ENCODE assay signal across 8 cellular contexts in the genomic region with DNA sequence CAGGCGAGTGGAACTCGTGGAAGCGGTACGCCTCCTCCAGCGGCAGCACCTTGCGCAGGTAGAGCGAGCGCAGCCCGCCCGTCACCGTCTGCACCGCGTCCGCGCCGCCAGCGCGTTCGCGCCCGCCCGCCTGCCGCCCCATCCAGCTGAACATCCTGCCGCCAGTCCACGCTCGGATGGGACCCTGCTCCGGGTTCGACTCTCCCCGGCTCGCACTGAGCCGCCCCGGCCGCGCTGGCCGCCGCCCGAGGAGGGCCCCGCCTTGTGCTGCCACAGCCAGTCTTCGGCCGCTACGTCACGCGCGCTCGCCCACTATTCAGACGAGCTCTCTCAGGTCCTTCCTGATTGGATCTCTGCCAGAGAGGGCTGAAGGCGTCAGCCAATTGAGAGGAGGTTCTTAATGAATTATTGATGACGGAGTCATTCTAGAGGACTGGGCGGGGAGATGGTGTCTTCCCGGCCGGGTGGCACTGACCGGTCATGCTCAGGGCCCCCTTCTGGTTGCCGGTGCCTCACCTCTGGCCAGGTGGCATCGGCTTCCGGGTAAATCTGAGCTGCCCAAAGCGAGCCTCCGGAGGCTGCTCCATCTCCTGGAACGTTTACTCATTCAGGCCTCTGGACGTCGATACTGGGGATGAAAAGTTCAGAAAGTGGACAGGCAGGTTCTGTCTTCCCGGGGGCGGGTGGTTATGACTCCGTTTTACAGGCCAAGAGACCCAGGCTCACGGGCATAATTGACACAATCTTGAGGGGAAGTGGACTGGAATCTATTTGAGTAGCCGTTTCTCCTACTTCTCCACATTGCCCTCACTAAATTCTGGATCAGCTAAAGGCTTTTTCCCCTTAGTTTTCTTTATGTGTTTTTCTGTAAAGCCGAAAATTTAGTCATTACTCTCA. TPM values are rescaled to one million over a fixed set of nuclear protein-coding genes. Genes with fewer than 3 reads are reported as not detected.
DNase-seq lines count a peak whose midpoint lies in the region; ATAC-seq and TF ChIP-seq lines count a peak whose summit lies in the region.

EHD4 (minus strand) TSS at position 217 of the 897 bp plus-strand sequence; CDS start at position 154, 63 bp downstream.

- CTCF ChIA-PET in AG04449 (lab: Yijun Ruan, JAX), result interaction anchor here (1.0 to 5.3 kb wide), 8 partner anchors 9 to 85 kb away, joined by 3 to 30 read pairs (median 4); no protein-coding TSS in a partner anchor
- CTCF ChIA-PET in mammary epithelial cell (lab: Charles Lee; ENCODE audit: low non-redundant PET), result interaction anchor here (0.6 to 0.8 kb wide), 3 partner anchors 32 to 198 kb away, joined by 3 to 9 read pairs (median 3); partner anchors contain the start of gene MAPKBP1

- TF ChIP-seq CTCF in AG04449 (IDR thresholded peaks at IDR 0.05; ENCODE audit: insufficient read depth, low read length, missing control alignments) (peak; percentile 34), VCaP (conservative IDR thresholded peaks at IDR 0.05) (peak; percentile 47), mammary epithelial cell (conservative IDR thresholded peaks at IDR 0.05 in 1 of 2, IDR thresholded peaks at IDR 0.05 in 1 of 2; ENCODE audit: extremely low read depth in 1 of 2, insufficient read depth in 1 of 2, low read depth in 1 of 2, low read length in 2 of 2) (peak in 1 of 2 donors; percentile 50)

- H3K4me2 ChIP-seq in mammary epithelial cell (ENCODE audit: insufficient read depth, low read depth, low read length), result peak within 1 kb of the TSS; percentile 83

- no peaks in the 10 kb centered on the region for H3K27me3 ChIP-seq in mammary epithelial cell (ENCODE audit: insufficient read depth, low read length)
- H3K27me3 ChIP-seq in iPS-20b (ENCODE audit: insufficient read depth, low read length), result no peaks in the 10 kb centered on the region

- POLR2A ChIA-PET in AG04449 (lab: Yijun Ruan, JAX), result interaction anchor here (0.9 to 1.0 kb wide), 3 partner anchors 9 to 32 kb away, joined by 3 to 5 read pairs (median 3); no protein-coding TSS in a partner anchor

- in situ Hi-C loops in mammary epithelial cell (cut with MboI; ENCODE audit: low sequenced_read_pairs in 2 of 2), result no loop called here

- H3K79me2 ChIP-seq in mammary epithelial cell (ENCODE audit: insufficient read depth, low read length), result peaks cover 48% of the 10 kb centered on the region

- intact Hi-C loops in mammary epithelial cell (cut with micrococcal nuclease), result loop anchor here (1.0 to 5.0 kb wide), 5 partner anchors 38 to 198 kb away; partner anchors contain the start of genes JMJD7 and MAPKBP1

- TSS peak; percentile 62 for BruUV-seq in mammary epithelial cell (replicated peaks; lab: Mats Ljungman, UMichigan)

- dilution Hi-C loops in mammary epithelial cell (cut with HindIII; ENCODE audit: low sequenced_read_pairs), result no loop called here

- 7% methylated on average over 27 of the region's 66 CpGs for WGBS in mammary epithelial cell (ENCODE audit: low coverage, missing lambda C conversion rate)

- H3K9me3 ChIP-seq in mammary epithelial cell (replicated peaks; ENCODE audit: insufficient read depth, low read length) (no peaks in the 10 kb centered on the region), iPS-20b (ENCODE audit: insufficient read depth, low read depth, low read length) (no peaks in the 10 kb centered on the region)

- peak; percentile 75 for ATAC-seq in GM18868 (IDR thresholded peaks at IDR 0.05; ENCODE audit: unreplicated experiment)
- peak; percentile 70 for ATAC-seq in HG03108 (IDR thresholded peaks at IDR 0.05; ENCODE audit: unreplicated experiment)

- H3K36me3 ChIP-seq in mammary epithelial cell (ENCODE audit: insufficient read depth, low read length) (no peaks in the 10 kb centered on the region), iPS-20b (ENCODE audit: insufficient read depth, low read depth, low read length) (no peaks in the 10 kb centered on the region)

- H2AFZ ChIP-seq in mammary epithelial cell (ENCODE audit: low read depth, low read length), result peak within 1 kb of the TSS; percentile 72

- H3K9ac ChIP-seq in mammary epithelial cell (ENCODE audit: insufficient read depth, low read length) (peak within 1 kb of the TSS; percentile 91), iPS-20b (ENCODE audit: low read depth, low read length) (peak within 1 kb of the TSS; percentile 83; the same call in 1 of the 2 replicates)

- H3K4me1 ChIP-seq in mammary epithelial cell (ENCODE audit: insufficient read depth, low read length), result peaks cover 37% of the 10 kb centered on the region
- peaks cover 10% of the 10 kb centered on the region; the same call in 1 of the 2 replicates for H3K4me1 ChIP-seq in iPS-20b (ENCODE audit: insufficient read depth, low read length)

- H3K27ac ChIP-seq in VCaP (peak within 1 kb of the TSS; percentile 79), mammary epithelial cell (ENCODE audit: insufficient read depth, low read depth, low read length) (peak within 1 kb of the TSS; percentile 74), iPS-20b (ENCODE audit: low read length) (no peak within 1 kb of the TSS), skin epidermis (peak within 1 kb of the TSS; percentile 63 to 96 (median 90))

- no peaks in the 10 kb centered on the region for H4K20me1 ChIP-seq in mammary epithelial cell (ENCODE audit: insufficient read depth, low read length)

- peak within 1 kb of the TSS; percentile 99 for H3K4me3 ChIP-seq in AG04449 (ENCODE audit: low read depth, low read length)
- H3K4me3 ChIP-seq in mammary epithelial cell (replicated peaks in 1 of 3; ENCODE audit: insufficient read depth in 1 of 3, low read depth in 2 of 3, low read length in 3 of 3), result peak within 1 kb of the TSS; percentile 87 to 98 (median 98)
- H3K4me3 ChIP-seq in iPS-20b (ENCODE audit: low read length), result peak within 1 kb of the TSS; percentile 95
- H3K4me3 ChIP-seq in skin epidermis, result peak within 1 kb of the TSS; percentile 77 to 96 (median 88)

- DNase-seq in AG04449 (ENCODE audit: low read depth, low spot score) (peak; percentile 89), NCI-H2196 (lab: John Stamatoyannopoulos, UW; ENCODE audit: unreplicated experiment) (peak; percentile 96), mammary epithelial cell (peak; percentile 99)

RNA-seq across cellular contexts. Expression of gene EHD4, which starts in this region (rescaled TPM):
- total RNA-seq in mammary epithelial cell, result 10 to 100 TPM; 53.6 to 65.0 TPM
- 55.8 TPM for polyA plus RNA-seq in mammary epithelial cell
- polyA minus RNA-seq in mammary epithelial cell, result 66.8 TPM
